Comparison of ENCODE assay signal across 1 cellular context in the genomic region with DNA sequence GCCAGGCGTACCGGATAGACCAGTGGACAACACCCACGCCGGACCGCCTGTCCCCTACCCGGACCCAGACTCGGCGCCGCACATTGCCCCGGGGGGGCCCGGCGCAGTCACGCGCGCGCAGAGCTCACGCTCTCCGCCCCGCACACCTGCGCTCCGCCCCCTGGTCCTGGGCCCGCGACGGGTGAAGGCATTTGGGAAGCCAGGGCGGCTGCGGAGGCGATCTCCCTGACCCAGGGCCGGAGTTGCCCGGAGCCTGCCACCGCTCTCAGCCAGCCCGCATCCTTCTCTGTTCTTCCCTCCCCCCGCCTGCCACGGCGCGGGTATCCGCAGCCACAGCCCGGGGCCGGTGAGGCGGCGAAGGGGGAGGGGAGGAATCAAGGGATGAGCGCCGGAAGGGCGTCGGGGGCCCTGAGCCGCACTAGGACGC.
TF ChIP-seq lines count a peak whose summit lies in the region.

No MANE protein-coding gene starts in this region.

TF ChIP-seq in HepG2, 621 proteins besides CTCF, POLR2A, EP300 and RAD21 (continued from another document and continues in another):
- TF ChIP-seq ZNF205 (CRISPR knock-in tag; IDR thresholded peaks at IDR 0.05) (no peak), ATAD3A (CRISPR knock-in tag; IDR thresholded peaks at IDR 0.05) (no peak), CAMTA2 (CRISPR knock-in tag; IDR thresholded peaks at IDR 0.05; ENCODE audit: borderline replicate concordance) (no peak), PAF1 (CRISPR knock-in tag; IDR thresholded peaks at IDR 0.05) (no peak), ZNF530 (CRISPR knock-in tag; IDR thresholded peaks at IDR 0.05; ENCODE audit: low read depth) (no peak), RFX3 (CRISPR knock-in tag; IDR thresholded peaks at IDR 0.05) (no peak), CCAR2 (optimal IDR thresholded peaks at IDR 0.05; ENCODE audit: low read depth, low read length) (no peak), JUNB (CRISPR knock-in tag; IDR thresholded peaks at IDR 0.05; ENCODE audit: borderline replicate concordance) (no peak), BHLHE40 (IDR thresholded peaks at IDR 0.05; ENCODE audit: low read length) (no peak), ZNF605 (CRISPR knock-in tag; IDR thresholded peaks at IDR 0.05) (0 out of 2 replicates have a peak, but pooled peaks have one; percentile 51), SRSF9 (IDR thresholded peaks at IDR 0.05; ENCODE audit: borderline replicate concordance, insufficient read depth, low read depth, low read length, poor library complexity, severe bottlenecking) (no peak), TBX2 (CRISPR knock-in tag; IDR thresholded peaks at IDR 0.05; ENCODE audit: borderline replicate concordance) (peak; percentile 55), RBFOX2 (IDR thresholded peaks at IDR 0.05; ENCODE audit: low read depth, low read length) (no peak), ZFAT (CRISPR knock-in tag; conservative IDR thresholded peaks at IDR 0.05) (no peak; the same call in 1 of the 2 replicates), ZNF282 (IDR thresholded peaks at IDR 0.05; ENCODE audit: partially characterized antibody) (no peak), SMYD3 (CRISPR knock-in tag; IDR thresholded peaks at IDR 0.05) (0 out of 2 replicates have a peak, but pooled peaks have one; percentile 56), MYNN (CRISPR knock-in tag; IDR thresholded peaks at IDR 0.05; ENCODE audit: low read depth) (no peak), ZNF343 (CRISPR knock-in tag; IDR thresholded peaks at IDR 0.05) (no peak), BRD4 (CRISPR knock-in tag; IDR thresholded peaks at IDR 0.05) (no peak), SRF (IDR thresholded peaks at IDR 0.05; ENCODE audit: low read depth, low read length) (no peak), ZNF563 (CRISPR knock-in tag; IDR thresholded peaks at IDR 0.05) (no peak; the same call in 1 of the 2 replicates), MAFG (CRISPR knock-in tag; IDR thresholded peaks at IDR 0.05) (no peak), ZSCAN9 (CRISPR knock-in tag; IDR thresholded peaks at IDR 0.05; ENCODE audit: borderline replicate concordance) (0 out of 2 replicates have a peak, but pooled peaks have one; percentile 22), KMT2A (CRISPR knock-in tag; IDR thresholded peaks at IDR 0.05) (0 out of 2 replicates have a peak, but pooled peaks have one; percentile 29), ZNF510 (CRISPR knock-in tag; IDR thresholded peaks at IDR 0.05; ENCODE audit: low read depth) (no peak), ZNF766 (CRISPR knock-in tag; IDR thresholded peaks at IDR 0.05; ENCODE audit: borderline replicate concordance) (no peak), NFYC (CRISPR knock-in tag; IDR thresholded peaks at IDR 0.05) (no peak), ARNT2 (CRISPR knock-in tag; IDR thresholded peaks at IDR 0.05; ENCODE audit: low read depth) (no peak), RBM22 (optimal IDR thresholded peaks at IDR 0.05; ENCODE audit: low read length) (no peak), ISL2 (CRISPR knock-in tag; IDR thresholded peaks at IDR 0.05) (no peak), KDM3A (CRISPR knock-in tag; IDR thresholded peaks at IDR 0.05; ENCODE audit: low read depth) (no peak), ZNF331 (CRISPR knock-in tag; IDR thresholded peaks at IDR 0.05) (no peak)
- TF ChIP-seq, protein P1, sequence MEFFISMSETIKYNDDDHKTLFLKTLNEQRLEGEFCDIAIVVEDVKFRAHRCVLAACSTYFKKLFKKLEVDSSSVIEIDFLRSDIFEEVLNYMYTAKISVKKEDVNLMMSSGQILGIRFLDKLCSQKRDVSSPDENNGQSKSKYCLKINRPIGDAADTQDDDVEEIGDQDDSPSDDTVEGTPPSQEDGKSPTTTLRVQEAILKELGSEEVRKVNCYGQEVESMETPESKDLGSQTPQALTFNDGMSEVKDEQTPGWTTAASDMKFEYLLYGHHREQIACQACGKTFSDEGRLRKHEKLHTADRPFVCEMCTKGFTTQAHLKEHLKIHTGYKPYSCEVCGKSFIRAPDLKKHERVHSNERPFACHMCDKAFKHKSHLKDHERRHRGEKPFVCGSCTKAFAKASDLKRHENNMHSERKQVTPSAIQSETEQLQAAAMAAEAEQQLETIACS (CRISPR knock-in tag; IDR thresholded peaks at IDR 0.05), result peak; percentile 64
- TF ChIP-seq, protein P2, sequence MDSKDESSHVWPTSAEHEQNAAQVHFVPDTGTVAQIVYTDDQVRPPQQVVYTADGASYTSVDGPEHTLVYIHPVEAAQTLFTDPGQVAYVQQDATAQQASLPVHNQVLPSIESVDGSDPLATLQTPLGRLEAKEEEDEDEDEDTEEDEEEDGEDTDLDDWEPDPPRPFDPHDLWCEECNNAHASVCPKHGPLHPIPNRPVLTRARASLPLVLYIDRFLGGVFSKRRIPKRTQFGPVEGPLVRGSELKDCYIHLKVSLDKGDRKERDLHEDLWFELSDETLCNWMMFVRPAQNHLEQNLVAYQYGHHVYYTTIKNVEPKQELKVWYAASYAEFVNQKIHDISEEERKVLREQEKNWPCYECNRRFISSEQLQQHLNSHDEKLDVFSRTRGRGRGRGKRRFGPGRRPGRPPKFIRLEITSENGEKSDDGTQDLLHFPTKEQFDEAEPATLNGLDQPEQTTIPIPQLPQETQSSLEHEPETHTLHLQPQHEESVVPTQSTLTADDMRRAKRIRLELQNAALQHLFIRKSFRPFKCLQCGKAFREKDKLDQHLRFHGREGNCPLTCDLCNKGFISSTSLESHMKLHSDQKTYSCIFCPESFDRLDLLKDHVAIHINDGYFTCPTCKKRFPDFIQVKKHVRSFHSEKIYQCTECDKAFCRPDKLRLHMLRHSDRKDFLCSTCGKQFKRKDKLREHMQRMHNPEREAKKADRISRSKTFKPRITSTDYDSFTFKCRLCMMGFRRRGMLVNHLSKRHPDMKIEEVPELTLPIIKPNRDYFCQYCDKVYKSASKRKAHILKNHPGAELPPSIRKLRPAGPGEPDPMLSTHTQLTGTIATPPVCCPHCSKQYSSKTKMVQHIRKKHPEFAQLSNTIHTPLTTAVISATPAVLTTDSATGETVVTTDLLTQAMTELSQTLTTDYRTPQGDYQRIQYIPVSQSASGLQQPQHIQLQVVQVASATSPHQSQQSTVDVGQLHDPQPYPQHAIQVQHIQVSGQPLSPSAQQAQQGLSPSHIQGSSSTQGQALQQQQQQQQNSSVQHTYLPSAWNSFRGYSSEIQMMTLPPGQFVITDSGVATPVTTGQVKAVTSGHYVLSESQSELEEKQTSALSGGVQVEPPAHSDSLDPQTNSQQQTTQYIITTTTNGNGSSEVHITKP (CRISPR knock-in tag; IDR thresholded peaks at IDR 0.05; ENCODE audit: low read depth), result no peak
- TF ChIP-seq, protein P3, sequence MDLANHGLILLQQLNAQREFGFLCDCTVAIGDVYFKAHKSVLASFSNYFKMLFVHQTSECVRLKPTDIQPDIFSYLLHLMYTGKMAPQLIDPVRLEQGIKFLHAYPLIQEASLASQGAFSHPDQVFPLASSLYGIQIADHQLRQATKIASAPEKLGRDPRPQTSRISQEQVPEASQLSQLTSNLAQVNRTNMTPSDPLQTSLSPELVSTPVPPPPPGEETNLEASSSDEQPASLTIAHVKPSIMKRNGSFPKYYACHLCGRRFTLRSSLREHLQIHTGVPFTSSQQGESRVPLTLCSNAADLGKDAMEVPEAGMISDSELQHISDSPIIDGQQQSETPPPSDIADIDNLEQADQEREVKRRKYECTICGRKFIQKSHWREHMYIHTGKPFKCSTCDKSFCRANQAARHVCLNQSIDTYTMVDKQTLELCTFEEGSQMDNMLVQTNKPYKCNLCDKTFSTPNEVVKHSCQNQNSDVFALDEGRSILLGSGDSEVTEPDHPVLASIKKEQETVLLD (CRISPR knock-in tag; IDR thresholded peaks at IDR 0.05; ENCODE audit: low read depth), result no peak
- TF ChIP-seq, protein P4, sequence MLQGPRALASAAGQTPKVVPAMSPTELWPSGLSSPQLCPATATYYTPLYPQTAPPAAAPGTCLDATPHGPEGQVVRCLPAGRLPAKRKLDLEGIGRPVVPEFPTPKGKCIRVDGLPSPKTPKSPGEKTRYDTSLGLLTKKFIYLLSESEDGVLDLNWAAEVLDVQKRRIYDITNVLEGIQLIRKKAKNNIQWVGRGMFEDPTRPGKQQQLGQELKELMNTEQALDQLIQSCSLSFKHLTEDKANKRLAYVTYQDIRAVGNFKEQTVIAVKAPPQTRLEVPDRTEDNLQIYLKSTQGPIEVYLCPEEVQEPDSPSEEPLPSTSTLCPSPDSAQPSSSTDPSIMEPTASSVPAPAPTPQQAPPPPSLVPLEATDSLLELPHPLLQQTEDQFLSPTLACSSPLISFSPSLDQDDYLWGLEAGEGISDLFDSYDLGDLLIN (CRISPR knock-in tag; IDR thresholded peaks at IDR 0.05; ENCODE audit: borderline replicate concordance), result no peak
- TF ChIP-seq, protein P5, sequence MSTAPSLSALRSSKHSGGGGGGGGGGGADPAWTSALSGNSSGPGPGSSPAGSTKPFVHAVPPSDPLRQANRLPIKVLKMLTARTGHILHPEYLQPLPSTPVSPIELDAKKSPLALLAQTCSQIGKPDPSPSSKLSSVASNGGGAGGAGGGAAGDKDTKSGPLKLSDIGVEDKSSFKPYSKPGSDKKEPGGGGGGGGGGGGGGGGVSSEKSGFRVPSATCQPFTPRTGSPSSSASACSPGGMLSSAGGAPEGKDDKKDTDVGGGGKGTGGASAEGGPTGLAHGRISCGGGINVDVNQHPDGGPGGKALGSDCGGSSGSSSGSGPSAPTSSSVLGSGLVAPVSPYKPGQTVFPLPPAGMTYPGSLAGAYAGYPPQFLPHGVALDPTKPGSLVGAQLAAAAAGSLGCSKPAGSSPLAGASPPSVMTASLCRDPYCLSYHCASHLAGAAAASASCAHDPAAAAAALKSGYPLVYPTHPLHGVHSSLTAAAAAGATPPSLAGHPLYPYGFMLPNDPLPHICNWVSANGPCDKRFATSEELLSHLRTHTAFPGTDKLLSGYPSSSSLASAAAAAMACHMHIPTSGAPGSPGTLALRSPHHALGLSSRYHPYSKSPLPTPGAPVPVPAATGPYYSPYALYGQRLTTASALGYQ (CRISPR knock-in tag; IDR thresholded peaks at IDR 0.05), result no peak
- TF ChIP-seq, protein P6, sequence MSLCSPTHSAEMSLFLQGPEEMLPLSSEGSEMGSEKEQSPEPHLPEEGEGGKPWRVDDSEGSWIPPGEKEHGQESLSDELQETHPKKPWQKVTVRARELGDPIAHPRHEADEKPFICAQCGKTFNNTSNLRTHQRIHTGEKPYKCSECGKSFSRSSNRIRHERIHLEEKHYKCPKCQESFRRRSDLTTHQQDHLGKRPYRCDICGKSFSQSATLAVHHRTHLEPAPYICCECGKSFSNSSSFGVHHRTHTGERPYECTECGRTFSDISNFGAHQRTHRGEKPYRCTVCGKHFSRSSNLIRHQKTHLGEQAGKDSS (CRISPR knock-in tag; IDR thresholded peaks at IDR 0.05; ENCODE audit: borderline replicate concordance, low read depth), result peak; percentile 27; the same call in 1 of the 2 replicates
- TF ChIP-seq, protein P7, sequence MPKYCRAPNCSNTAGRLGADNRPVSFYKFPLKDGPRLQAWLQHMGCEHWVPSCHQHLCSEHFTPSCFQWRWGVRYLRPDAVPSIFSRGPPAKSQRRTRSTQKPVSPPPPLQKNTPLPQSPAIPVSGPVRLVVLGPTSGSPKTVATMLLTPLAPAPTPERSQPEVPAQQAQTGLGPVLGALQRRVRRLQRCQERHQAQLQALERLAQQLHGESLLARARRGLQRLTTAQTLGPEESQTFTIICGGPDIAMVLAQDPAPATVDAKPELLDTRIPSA (CRISPR knock-in tag; IDR thresholded peaks at IDR 0.05; ENCODE audit: borderline replicate concordance), result 0 out of 2 replicates have a peak, but pooled peaks have one; percentile 57
- TF ChIP-seq, protein P8, sequence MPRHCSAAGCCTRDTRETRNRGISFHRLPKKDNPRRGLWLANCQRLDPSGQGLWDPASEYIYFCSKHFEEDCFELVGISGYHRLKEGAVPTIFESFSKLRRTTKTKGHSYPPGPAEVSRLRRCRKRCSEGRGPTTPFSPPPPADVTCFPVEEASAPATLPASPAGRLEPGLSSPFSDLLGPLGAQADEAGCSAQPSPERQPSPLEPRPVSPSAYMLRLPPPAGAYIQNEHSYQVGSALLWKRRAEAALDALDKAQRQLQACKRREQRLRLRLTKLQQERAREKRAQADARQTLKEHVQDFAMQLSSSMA (CRISPR knock-in tag; IDR thresholded peaks at IDR 0.05), result 0 out of 2 replicates have a peak, but pooled peaks have one; percentile 45
- TF ChIP-seq, protein P9, sequence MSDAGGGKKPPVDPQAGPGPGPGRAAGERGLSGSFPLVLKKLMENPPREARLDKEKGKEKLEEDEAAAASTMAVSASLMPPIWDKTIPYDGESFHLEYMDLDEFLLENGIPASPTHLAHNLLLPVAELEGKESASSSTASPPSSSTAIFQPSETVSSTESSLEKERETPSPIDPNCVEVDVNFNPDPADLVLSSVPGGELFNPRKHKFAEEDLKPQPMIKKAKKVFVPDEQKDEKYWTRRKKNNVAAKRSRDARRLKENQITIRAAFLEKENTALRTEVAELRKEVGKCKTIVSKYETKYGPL (CRISPR knock-in tag; IDR thresholded peaks at IDR 0.05), result no peak
